In genomic region chr5:179343902-179344300, GRCh38 we compare ENCODE assay signal across 8 cellular contexts. TPM values are rescaled to one million over a fixed set of nuclear protein-coding genes. Genes with fewer than 3 reads are reported as not detected.
A peak's percentile ranks its signal among the peaks of the same experiment; 100 is the strongest.
DNase-seq lines count a peak whose midpoint lies in the region; ATAC-seq and TF ChIP-seq lines count a peak whose summit lies in the region.
"Had no signal": no experiment of that assay in that cellular context is flagged by ENCODE, and none has a peak within 500 bp of the region (broad histone marks: within the 10 kb centered on the region; RNA-seq: fewer than 3 reads in every experiment).

No MANE protein-coding gene starts in this region.

- peak overlapping the region; percentile 91 for H3K9ac ChIP-seq in GM23248

- H3K27ac ChIP-seq in GM23248 (peak overlapping the region; percentile 48), gastrocnemius medialis (peak overlapping the region in 1 of 4 donors; percentile 46)
- H3K27ac ChIP-seq: epithelial cell of prostate had no signal

- no peaks in the 10 kb centered on the region for H4K20me1 ChIP-seq in GM23248 (ENCODE audit: insufficient read depth)

- H3K36me3 ChIP-seq in GM23248 (ENCODE audit: low read depth): no peaks in the 10 kb centered on the region
- no peaks in the 10 kb centered on the region for H3K36me3 ChIP-seq in gastrocnemius medialis

- intact Hi-C loops in left cardiac atrium (cut with DNase I): no loop called here
- intact Hi-C loops in gastrocnemius medialis (cut with DNase I; ENCODE audit: low total_unique reads): loop anchor here (2.0 kb wide), 2 partner anchors 79 to 177 kb away; no protein-coding TSS in a partner anchor

- TF ChIP-seq CTCF in gastrocnemius medialis (IDR thresholded peaks at IDR 0.05 in 4 of 5, conservative IDR thresholded peaks at IDR 0.05 in 1 of 5): peak in 4 of 5 experiments; percentile 19 to 51 (median 24)

- H3K79me2 ChIP-seq in GM23248 (ENCODE audit: insufficient read depth): peaks cover 58% of the 10 kb centered on the region

- peaks cover 14% of the 10 kb centered on the region; the same call in 1 of the 2 replicates for H3K4me1 ChIP-seq in GM23248 (ENCODE audit: insufficient read depth)
- peaks cover 7 to 12% of the 10 kb centered on the region in 2 donors for H3K4me1 ChIP-seq in gastrocnemius medialis

- in situ Hi-C loops in GM23248 (cut with MboI): loop anchor here (10.0 kb wide), 1 partner anchor 179 kb away; no protein-coding TSS in a partner anchor
- in situ Hi-C loops in gastrocnemius medialis (cut with MboI; ENCODE audit: low sequenced_read_pairs in 4 of 4): no loop called here

- 0 to 1% methylated on average over 14 to 30 of the region's 40 CpGs for WGBS in GM23248 (ENCODE audit: low coverage in 1 of 2, low lambda C conversion rate in 2 of 2, missing lambda C conversion rate in 2 of 2), 2 experiments

- H2AFZ ChIP-seq in GM23248: peak overlapping the region; percentile 61

- DNase-seq in GM23248 (peak; percentile 84), SKM-1 (lab: John Stamatoyannopoulos, UW; ENCODE audit: unreplicated experiment) (peak; percentile 20), left cardiac atrium (peak; percentile 44), gastrocnemius medialis (no peak), NCI-H1694 treated with DMSO at 0.1 percent for 48 hours (lab: John Stamatoyannopoulos, UW) (no peak), NAMALWA (ENCODE audit: low spot score) (no peak)
- no peak for DNase-seq in stimulated activated naive CD4-positive, alpha-beta T cell treated with Interleukin-2 at 50 U/mL for 16 hours (lab: John Stamatoyannopoulos, UW)

- peaks cover 7% of the 10 kb centered on the region; the same call in 1 of the 2 replicates for H3F3A ChIP-seq in GM23248 (ENCODE audit: insufficient read depth)

- H3K27me3 ChIP-seq in GM23248 (replicated peaks; ENCODE audit: insufficient read depth): no peaks in the 10 kb centered on the region
- H3K27me3 ChIP-seq in gastrocnemius medialis: peaks cover 22 to 30% (median 25%) of the 10 kb centered on the region in 3 donors

- H3K9me3 ChIP-seq in GM23248 (ENCODE audit: low read depth) (no peaks in the 10 kb centered on the region), gastrocnemius medialis (no peaks in the 10 kb centered on the region)

- ATAC-seq in left cardiac atrium: peak; percentile 47 to 68
- no peak for ATAC-seq in gastrocnemius medialis

- H3K4me3 ChIP-seq in GM23248 (peak overlapping the region; percentile 85), gastrocnemius medialis (peak overlapping the region; percentile 52 to 61 (median 56))

- no peaks in the 10 kb centered on the region for H3K9me2 ChIP-seq in GM23248 (ENCODE audit: insufficient read depth)

- no peak for TF ChIP-seq POLR2A in gastrocnemius medialis (IDR thresholded peaks at IDR 0.05)

- H3K4me2 ChIP-seq in GM23248 (ENCODE audit: unreplicated experiment): peak overlapping the region; percentile 96

RNA-seq across cellular contexts. Expression of gene ADAMTS2, which starts 1.4 kb away (rescaled TPM):
- 132 and 141 TPM in 2 replicates for total RNA-seq in GM23248 (2014; rRNA removed; shearing (Covaris generic))
- 61.3 and 62.0 TPM in 2 replicates for polyA plus RNA-seq in GM23248 (2016; fragmentation: Nextera tagmentation; extraction: Ambion mirVana)
- total RNA-seq in left cardiac atrium (10 to 100 TPM; 15.0 to 22.7 TPM), gastrocnemius medialis (1 to 10 TPM in 3 of 4 donors, under 1 TPM in 1; 0.78 to 3.8 (median 2.0) TPM)

Comparison
In these comparisons a context has a peak if more than half of its experiments do, and no peak if none do; other contexts are left out.
1. DNase-seq: peak in GM23248 (single experiment), SKM-1 (single experiment) and left cardiac atrium (single experiment); none in gastrocnemius medialis (0 of 2), stimulated activated naive CD4-positive, alpha-beta T cell treated with Interleukin-2 at 50 U/mL for 16 hours (single experiment), NCI-H1694 treated with DMSO at 0.1 percent for 48 hours (single experiment) and NAMALWA (single experiment).
2. ATAC-seq: peak in left cardiac atrium (2 of 2); none in gastrocnemius medialis (0 of 2).